Comparison of ENCODE assay signal across 25 cellular contexts in the genomic region with DNA sequence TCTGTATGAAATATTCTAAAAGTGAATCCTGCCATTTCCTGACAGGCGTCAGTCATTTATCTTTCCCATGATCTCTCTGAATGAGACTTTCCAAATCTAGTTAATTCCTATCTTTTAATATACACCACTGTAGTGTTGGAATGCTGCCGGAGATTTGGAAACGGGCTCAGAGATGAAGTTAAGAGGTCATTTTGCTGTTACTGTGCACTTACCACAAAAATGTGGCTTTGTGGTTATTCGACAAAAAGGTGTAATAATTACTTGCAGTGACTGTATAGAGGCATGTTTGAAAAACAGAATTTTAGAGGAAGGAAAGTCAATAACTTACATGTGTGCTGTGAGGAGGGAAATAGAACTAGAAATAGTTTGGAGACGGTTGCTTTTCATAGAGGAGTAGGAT.
A peak's percentile ranks its signal among the peaks of the same experiment; 100 is the strongest.
DNase-seq lines count a peak whose midpoint lies in the region; ATAC-seq and TF ChIP-seq lines count a peak whose summit lies in the region.
"Had no signal": no experiment of that assay in that cellular context is flagged by ENCODE, and none has a peak within 500 bp of the region (broad histone marks: within the 10 kb centered on the region; RNA-seq: fewer than 3 reads in every experiment).

No MANE protein-coding gene starts in this region.

- intact Hi-C loops in mucosa of descending colon (cut with DNase I, micrococcal nuclease): no loop called here

- H3K36me3 ChIP-seq in mucosa of descending colon (ENCODE audit: low read depth): no peaks in the 10 kb centered on the region
- H3K36me3 ChIP-seq: gastroesophageal sphincter, SJCRH30 had no signal

- ATAC-seq in mucosa of descending colon: no peak
- ATAC-seq: esophagus mucosa, gastroesophageal sphincter, T-helper 17 cell had no signal

- TF ChIP-seq CTCF in astrocyte of the spinal cord (IDR thresholded peaks at IDR 0.05; ENCODE audit: low read depth, low read length) (no peak), mucosa of descending colon (IDR thresholded peaks at IDR 0.05) (no peak)

- DNase-seq in EH (ENCODE audit: low read depth): peak; percentile 65
- DNase-seq in NOMO-1 treated with DMSO at 0.1 percent for 48 hours (lab: John Stamatoyannopoulos, UW; ENCODE audit: unreplicated experiment): peak; percentile 75
- DNase-seq in astrocyte of the spinal cord (ENCODE audit: low read depth, low spot score): peak; percentile 48
- peak; percentile 80 for DNase-seq in renal cortical epithelial cell (ENCODE audit: low read depth)
- no peak for DNase-seq in RKO (ENCODE audit: low spot score)
- DNase-seq in NCI-H345 treated with DMSO at 0.1 percent for 48 hours (lab: John Stamatoyannopoulos, UW; ENCODE audit: unreplicated experiment): no peak
- DNase-seq in AG20443 (ENCODE audit: low spot score): no peak
- no peak for DNase-seq in mucosa of descending colon
- DNase-seq: activated CD4-positive, alpha-beta T cell treated with anti-CD3 and anti-CD28 coated beads for 48 hours; activated naive CD4-positive, alpha-beta T cell treated with anti-CD3 and anti-CD28 coated beads, Interleukin-2, amount 10 ng/mL, durations not matched to agents 7 days and 5 days; aorta; effector CD8-positive, alpha-beta T cell; H9; kidney glomerular epithelial cell; NCI-H1092 treated with DMSO at 0.1 percent for 48 hours; NCI-H2029 treated with DMSO at 0.1 percent for 48 hours; NCI-H226; NCI-H774; occipital lobe; SJCRH30; stimulated activated CD4-positive, alpha-beta T cell treated with anti-CD3 and anti-CD28 coated beads, Interleukin-4, amount 100 ng/mL, for 1 hour; stimulated activated naive CD4-positive, alpha-beta T cell treated with Interleukin-2 at 50 U/mL for 16 hours; T-helper 17 cell had no signal

- H3K4me1 ChIP-seq in mucosa of descending colon (ENCODE audit: low read depth): peaks cover 8% of the 10 kb centered on the region
- H3K4me1 ChIP-seq: gastroesophageal sphincter had no signal

- H3K4me3 ChIP-seq in astrocyte of the spinal cord (ENCODE audit: low read depth, low read length) (no peak overlapping the region), mucosa of descending colon (no peak overlapping the region)
- H3K4me3 ChIP-seq: gastroesophageal sphincter, SJCRH30 had no signal

- in situ Hi-C loops in astrocyte of the spinal cord (cut with HindIII; ENCODE audit: low sequenced_read_pairs): no loop called here

- H3K9me3 ChIP-seq in mucosa of descending colon: no peaks in the 10 kb centered on the region
- H3K9me3 ChIP-seq: gastroesophageal sphincter, SJCRH30 had no signal

Comparison
In these comparisons a context has a peak if more than half of its experiments do, and no peak if none do; other contexts are left out.
1. DNase-seq: peak in EH (single experiment), NOMO-1 treated with DMSO at 0.1 percent for 48 hours (single experiment), astrocyte of the spinal cord (single experiment) and renal cortical epithelial cell (single experiment); none in RKO (single experiment), NCI-H345 treated with DMSO at 0.1 percent for 48 hours (single experiment), AG20443 (single experiment) and mucosa of descending colon (0 of 3).